ENCODE assay signal across 10 cellular contexts in genomic region chr18:13539843-13540535, GRCh38.
DNase-seq lines count a peak whose midpoint lies in the region; ATAC-seq and TF ChIP-seq lines count a peak whose summit lies in the region.
"Had no signal": no experiment of that assay in that cellular context is flagged by ENCODE, and none has a peak within 500 bp of the region (broad histone marks: within the 10 kb centered on the region; RNA-seq: fewer than 3 reads in every experiment).

No MANE protein-coding gene starts in this region.

- H3K9me3 ChIP-seq in tibial nerve = no peaks in the 10 kb centered on the region

- intact Hi-C loops in activated B cell treated with CpG ODN at 0.5 μM for 24 hours (cut with micrococcal nuclease) = loop anchor here (1.0 to 5.0 kb wide), 3 partner anchors 27 to 73 kb away; no protein-coding TSS in a partner anchor

- peaks cover 62% of the 10 kb centered on the region for H3K4me1 Mint-ChIP-seq in activated T-cell treated with anti-CD3 and anti-CD28 coated beads, Interleukin-2, amount 50 U/mL, for 24 hours (ENCODE audit: low read depth)
- H3K4me1 Mint-ChIP-seq in activated T-cell treated with anti-CD3 and anti-CD28 coated beads, Interleukin-2, amount 50 U/mL, for 4 hours (ENCODE audit: low read depth) = peaks cover 54% of the 10 kb centered on the region
- peaks cover 44% of the 10 kb centered on the region for H3K4me1 Mint-ChIP-seq in activated B cell treated with CpG ODN at 0.5 μM for 24 hours
- peaks cover 29% of the 10 kb centered on the region for H3K4me1 Mint-ChIP-seq in memory B cell

- 57 to 59% methylated on average over 4 of the region's 4 CpGs for WGBS in tibial nerve, 2 donors

- peaks cover 24% of the 10 kb centered on the region for H3K36me3 Mint-ChIP-seq in activated T-cell treated with anti-CD3 and anti-CD28 coated beads, Interleukin-2, amount 50 U/mL, for 24 hours (ENCODE audit: low read depth)
- H3K36me3 Mint-ChIP-seq in activated T-cell treated with anti-CD3 and anti-CD28 coated beads, Interleukin-2, amount 50 U/mL, for 4 hours (ENCODE audit: insufficient read depth) = peaks cover 9% of the 10 kb centered on the region
- no peaks in the 10 kb centered on the region for H3K36me3 Mint-ChIP-seq in activated B cell treated with CpG ODN at 0.5 μM for 24 hours (ENCODE audit: low read depth)
- no peaks in the 10 kb centered on the region for H3K36me3 Mint-ChIP-seq in memory B cell

- H3K36me3 ChIP-seq in tibial nerve = no peaks in the 10 kb centered on the region

- TF ChIP-seq CTCF in activated B cell treated with CpG ODN at 0.5 μM for 24 hours (IDR thresholded peaks at IDR 0.05) (no peak), tibial nerve (IDR thresholded peaks at IDR 0.05) (no peak)

- TF ChIP-seq POLR2A in tibial nerve (IDR thresholded peaks at IDR 0.05) = no peak

- no peak for ATAC-seq in activated T-cell treated with anti-CD3 and anti-CD28 coated beads, Interleukin-2, amount 50 U/mL, for 4 hours
- no peak for ATAC-seq in activated B cell treated with CpG ODN at 0.5 μM for 24 hours (ENCODE audit: low read depth)
- ATAC-seq in memory B cell (ENCODE audit: low read depth) = no peak
- ATAC-seq: K562 had no signal

- TF ChIP-seq EP300 in tibial nerve (IDR thresholded peaks at IDR 0.05) = no peak

- H3K9me3 Mint-ChIP-seq in activated T-cell treated with anti-CD3 and anti-CD28 coated beads, Interleukin-2, amount 50 U/mL, for 24 hours = no peaks in the 10 kb centered on the region
- H3K9me3 Mint-ChIP-seq in activated T-cell treated with anti-CD3 and anti-CD28 coated beads, Interleukin-2, amount 50 U/mL, for 4 hours = no peaks in the 10 kb centered on the region
- no peaks in the 10 kb centered on the region for H3K9me3 Mint-ChIP-seq in activated B cell treated with CpG ODN at 0.5 μM for 24 hours
- H3K9me3 Mint-ChIP-seq in memory B cell = no peaks in the 10 kb centered on the region

- POLR2A ChIA-PET in activated B cell treated with CpG ODN at 0.5 μM for 24 hours (lab: Charles Lee) = interaction anchor here (1.2 to 2.1 kb wide), 3 partner anchors 10 to 74 kb away, joined by 3 to 8 read pairs (median 3); no protein-coding TSS in a partner anchor

- peak overlapping the region; percentile 79 for H3K27ac Mint-ChIP-seq in activated T-cell treated with anti-CD3 and anti-CD28 coated beads, Interleukin-2, amount 50 U/mL, for 24 hours
- H3K27ac Mint-ChIP-seq in activated B cell treated with CpG ODN at 0.5 μM for 24 hours = peak overlapping the region; percentile 20
- H3K27ac Mint-ChIP-seq in memory B cell = peak overlapping the region; percentile 81

- H3K27ac ChIP-seq in tibial nerve = peak overlapping the region in 3 of 4 donors; percentile 7 to 75 (median 46)

- CTCF ChIA-PET in activated B cell treated with CpG ODN at 0.5 μM for 24 hours (lab: Charles Lee) = interaction anchor here (1.4 to 2.4 kb wide), 2 partner anchors 18 to 89 kb away, joined by 6 to 11 read pairs; no protein-coding TSS in a partner anchor

- no peaks in the 10 kb centered on the region for H3K27me3 ChIP-seq in tibial nerve

- no peak for DNase-seq in activated T-cell treated with anti-CD3 and anti-CD28 coated beads, Interleukin-2, amount 50 U/mL, for 24 hours
- no peak for DNase-seq in activated T-cell treated with anti-CD3 and anti-CD28 coated beads, Interleukin-2, amount 50 U/mL, for 4 hours
- DNase-seq in activated B cell treated with CpG ODN at 0.5 μM for 24 hours = no peak
- no peak for DNase-seq in memory B cell (ENCODE audit: low spot score in 2 of 2)
- DNase-seq in tibial nerve (ENCODE audit: low spot score in 2 of 2) = no peak
- no peak for DNase-seq in HCEC 1CT
- DNase-seq in NCI-H1105 treated with DMSO at 0.1 percent for 48 hours (lab: John Stamatoyannopoulos, UW) = no peak
- DNase-seq in amniotic stem cell (lab: John Stamatoyannopoulos, UW) = no peak
- DNase-seq: effector CD4-positive, alpha-beta T cell had no signal

- peaks cover 0 to 24% (median 10%) of the 10 kb centered on the region in 4 donors for H3K4me1 ChIP-seq in tibial nerve

- no peak overlapping the region for H3K4me3 Mint-ChIP-seq in activated T-cell treated with anti-CD3 and anti-CD28 coated beads, Interleukin-2, amount 50 U/mL, for 24 hours
- H3K4me3 Mint-ChIP-seq in activated T-cell treated with anti-CD3 and anti-CD28 coated beads, Interleukin-2, amount 50 U/mL, for 4 hours = no peak overlapping the region
- H3K4me3 Mint-ChIP-seq in activated B cell treated with CpG ODN at 0.5 μM for 24 hours (no peak overlapping the region), memory B cell (no peak overlapping the region)

- H3K27me3 Mint-ChIP-seq in activated T-cell treated with anti-CD3 and anti-CD28 coated beads, Interleukin-2, amount 50 U/mL, for 24 hours = no peaks in the 10 kb centered on the region
- H3K27me3 Mint-ChIP-seq in activated T-cell treated with anti-CD3 and anti-CD28 coated beads, Interleukin-2, amount 50 U/mL, for 4 hours (ENCODE audit: low read depth) = no peaks in the 10 kb centered on the region
- H3K27me3 Mint-ChIP-seq in activated B cell treated with CpG ODN at 0.5 μM for 24 hours = no peaks in the 10 kb centered on the region
- H3K27me3 Mint-ChIP-seq in memory B cell = no peaks in the 10 kb centered on the region

- H3K4me3 ChIP-seq in tibial nerve = no peak overlapping the region
- H3K4me3 ChIP-seq: K562 had no signal

Comparison
In these comparisons a context has a peak if more than half of its experiments do, and no peak if none do; other contexts are left out.
1. H3K27ac Mint-ChIP-seq: peak in every context shown above with its lines; median percentile 81 in memory B cell; 79 in activated T-cell treated with anti-CD3 and anti-CD28 coated beads, Interleukin-2, amount 50 U/mL, for 24 hours; 20 in activated B cell treated with CpG ODN at 0.5 μM for 24 hours.